In the genomic region with DNA sequence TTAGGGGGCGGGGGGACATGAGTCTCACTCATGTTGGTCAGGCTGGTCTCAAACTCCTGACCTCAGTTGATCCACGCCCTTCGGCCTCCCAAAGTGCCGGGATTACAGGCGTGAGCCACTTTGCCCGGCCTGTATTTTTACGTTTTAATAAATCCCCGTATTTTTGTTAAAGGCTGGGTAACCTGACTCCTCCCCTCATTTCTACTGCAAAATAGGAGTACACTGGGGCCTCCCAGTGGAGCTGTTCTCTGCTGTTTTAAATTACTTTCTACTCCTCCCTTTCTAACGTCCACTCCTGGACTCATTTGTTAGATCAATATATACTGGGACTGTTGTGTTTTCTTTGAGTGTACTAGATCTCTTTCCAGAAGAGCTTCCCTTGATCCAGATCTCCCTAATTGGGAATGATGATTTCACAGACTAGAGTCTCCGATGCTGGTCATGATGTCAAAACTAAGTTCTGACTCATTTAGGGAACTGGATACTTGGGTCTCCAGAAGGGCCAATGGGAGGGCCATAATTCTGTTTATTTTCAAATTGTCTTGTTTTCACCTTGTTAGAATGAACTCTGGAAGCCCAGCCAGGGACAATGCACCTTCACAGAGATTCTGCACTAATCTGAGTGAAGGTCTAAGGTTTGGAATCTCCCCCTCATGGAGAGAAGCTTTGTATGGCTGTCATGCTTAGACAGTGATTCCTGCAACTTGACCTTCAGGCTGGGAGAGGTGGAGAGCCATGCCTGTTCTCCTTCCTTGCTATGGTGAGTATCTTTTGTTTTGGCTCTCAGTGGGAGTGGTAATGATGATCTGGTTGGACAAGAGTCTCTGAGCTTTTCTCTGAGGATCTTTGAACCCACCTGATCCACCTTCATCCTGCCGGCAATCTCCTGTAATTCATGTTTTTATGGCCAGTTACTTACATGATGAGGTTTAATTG, we compare ENCODE assay signal across 8 cellular contexts. TPM values are rescaled to one million over a fixed set of nuclear protein-coding genes. Genes with fewer than 3 reads are reported as not detected.
DNase-seq lines count a peak whose midpoint lies in the region; ATAC-seq and TF ChIP-seq lines count a peak whose summit lies in the region.

No MANE protein-coding gene starts in this region.

- H3K9me3 ChIP-seq in heart left ventricle, result no peaks in the 10 kb centered on the region

- intact Hi-C loops in heart left ventricle (cut with DNase I), result loop anchor here in 4 of 10 donors (2.0 to 10.0 kb wide), 5 partner anchors 26 to 292 kb away; a partner anchor contains a TSS
- intact Hi-C loops in left ventricle myocardium superior (cut with micrococcal nuclease), result no loop called here

- H3K4me1 ChIP-seq in heart left ventricle, result peaks cover 4 to 56% (median 39%) of the 10 kb centered on the region in 12 donors

- peaks cover 0 to 60% (median 44%) of the 10 kb centered on the region in 9 donors for H3K36me3 ChIP-seq in heart left ventricle

- H3K27me3 ChIP-seq in heart left ventricle, result no peaks in the 10 kb centered on the region

- H3K27ac Mint-ChIP-seq in activated naive CD8-positive, alpha-beta T cell treated with anti-CD3 and anti-CD28 coated beads for 36 hours, result peak overlapping the region; percentile 95

- TF ChIP-seq POLR2A in heart left ventricle (IDR thresholded peaks at IDR 0.05), result no peak

- peak overlapping the region in 9 of 12 donors; percentile 69 to 97 (median 89) for H3K4me3 ChIP-seq in heart left ventricle

- ATAC-seq in heart left ventricle, result no peak
- ATAC-seq in left ventricle myocardium superior, result no peak
- ATAC-seq in HG02885 (IDR thresholded peaks at IDR 0.05; ENCODE audit: poor library complexity, unreplicated experiment), result no peak
- ATAC-seq in GM18498 (IDR thresholded peaks at IDR 0.05; ENCODE audit: unreplicated experiment), result no peak

- peaks cover 29% of the 10 kb centered on the region for H3K4me1 Mint-ChIP-seq in activated naive CD8-positive, alpha-beta T cell treated with anti-CD3 and anti-CD28 coated beads for 36 hours

- peaks cover 13% of the 10 kb centered on the region for H3K27me3 Mint-ChIP-seq in activated naive CD8-positive, alpha-beta T cell treated with anti-CD3 and anti-CD28 coated beads for 36 hours

- peak in 1 of 12 donors; percentile 3 for TF ChIP-seq CTCF in heart left ventricle (IDR thresholded peaks at IDR 0.05)

- WGBS in heart left ventricle, 4 donors, result 25 to 34% (median 33%) methylated on average over 11 of the region's 11 CpGs

- peak overlapping the region in 10 of 12 donors; percentile 39 to 99 (median 96) for H3K27ac ChIP-seq in heart left ventricle
- H3K27ac ChIP-seq in substantia nigra (ENCODE audit: low read depth, low read length, poor library complexity, severe bottlenecking), result peak overlapping the region; percentile 43

- DNase-seq in heart left ventricle, result no peak
- DNase-seq in left ventricle myocardium superior, result no peak
- DNase-seq in activated naive CD8-positive, alpha-beta T cell treated with anti-CD3 and anti-CD28 coated beads for 36 hours, result no peak
- DNase-seq in iris pigment epithelial cell (ENCODE audit: low read depth), result peak; percentile 61
- no peak for DNase-seq in substantia nigra (lab: John Stamatoyannopoulos, UW)
- no peak for DNase-seq in NCI-H510A (lab: John Stamatoyannopoulos, UW)

- peaks cover 69% of the 10 kb centered on the region for H3K36me3 Mint-ChIP-seq in activated naive CD8-positive, alpha-beta T cell treated with anti-CD3 and anti-CD28 coated beads for 36 hours

- no peaks in the 10 kb centered on the region for H3K9me3 Mint-ChIP-seq in activated naive CD8-positive, alpha-beta T cell treated with anti-CD3 and anti-CD28 coated beads for 36 hours

- peak overlapping the region; percentile 98 for H3K4me3 Mint-ChIP-seq in activated naive CD8-positive, alpha-beta T cell treated with anti-CD3 and anti-CD28 coated beads for 36 hours

RNA-seq across cellular contexts. Expression of a gene that starts 9.4 kb away (rescaled TPM):
- total RNA-seq in heart left ventricle (100 to 1,000 TPM; 120 to 306 (median 146) TPM), left ventricle myocardium superior (233 TPM)
- polyA plus RNA-seq in heart left ventricle, result 100 to 1,000 TPM in 1 of 2 donors, 10 to 100 TPM in 1; 35.2 to 149 TPM
- 10 to 100 TPM; 21.6 to 24.3 TPM for total RNA-seq in activated naive CD8-positive, alpha-beta T cell treated with anti-CD3 and anti-CD28 coated beads for 36 hours

RNA-seq across cellular contexts. Expression of a gene that starts 21.6 kb away (rescaled TPM):
- total RNA-seq in heart left ventricle (100 to 1,000 TPM; 169 to 412 (median 197) TPM), left ventricle myocardium superior (341 TPM)
- polyA plus RNA-seq in heart left ventricle, result 100 to 1,000 TPM; 157 to 179 TPM
- 10 to 100 TPM; 24.3 to 24.8 TPM for total RNA-seq in activated naive CD8-positive, alpha-beta T cell treated with anti-CD3 and anti-CD28 coated beads for 36 hours

RNA-seq across cellular contexts. Expression of a gene that starts 21.9 kb away (rescaled TPM):
- total RNA-seq in heart left ventricle, result 1 to 10 TPM; 1.3 to 3.6 (median 1.8) TPM
- polyA plus RNA-seq in heart left ventricle, result 1 to 10 TPM in 1 of 2 donors, under 1 TPM in 1; 0.95 to 1.9 TPM
- 2.0 TPM for total RNA-seq in left ventricle myocardium superior
- 1 to 10 TPM; 1.2 to 1.5 TPM for total RNA-seq in activated naive CD8-positive, alpha-beta T cell treated with anti-CD3 and anti-CD28 coated beads for 36 hours

RNA-seq across cellular contexts. Expression of a gene that starts 25.7 kb away (rescaled TPM):
- total RNA-seq in heart left ventricle (10 to 100 TPM; 18.7 to 39.5 (median 27.6) TPM), left ventricle myocardium superior (24.9 TPM)
- 10 to 100 TPM; 19.1 to 63.1 TPM for polyA plus RNA-seq in heart left ventricle
- total RNA-seq in activated naive CD8-positive, alpha-beta T cell treated with anti-CD3 and anti-CD28 coated beads for 36 hours, result 10 to 100 TPM; 12.4 to 12.9 TPM

RNA-seq across cellular contexts. Expression of a gene that starts 30.2 kb away (rescaled TPM):
- 10 to 100 TPM; 22.9 to 37.4 (median 25.9) TPM for total RNA-seq in heart left ventricle
- polyA plus RNA-seq in heart left ventricle, result 10 to 100 TPM; 27.5 to 64.7 TPM
- 20.1 TPM for total RNA-seq in left ventricle myocardium superior
- 100 to 1,000 TPM; 145 TPM for total RNA-seq in activated naive CD8-positive, alpha-beta T cell treated with anti-CD3 and anti-CD28 coated beads for 36 hours

Comparison
In these comparisons a context has a peak if more than half of its experiments do, and no peak if none do; other contexts are left out.
1. RNA of a gene that starts 21.6 kb away (total RNA-seq): 341 TPM in left ventricle myocardium superior (single experiment) and 169 to 412 TPM in heart left ventricle; 24.3 to 24.8 TPM in activated naive CD8-positive, alpha-beta T cell treated with anti-CD3 and anti-CD28 coated beads for 36 hours; every median in the first group is over 4 times any median in the second.